ENCODE assay signal across 16 cellular contexts in the genomic region with DNA sequence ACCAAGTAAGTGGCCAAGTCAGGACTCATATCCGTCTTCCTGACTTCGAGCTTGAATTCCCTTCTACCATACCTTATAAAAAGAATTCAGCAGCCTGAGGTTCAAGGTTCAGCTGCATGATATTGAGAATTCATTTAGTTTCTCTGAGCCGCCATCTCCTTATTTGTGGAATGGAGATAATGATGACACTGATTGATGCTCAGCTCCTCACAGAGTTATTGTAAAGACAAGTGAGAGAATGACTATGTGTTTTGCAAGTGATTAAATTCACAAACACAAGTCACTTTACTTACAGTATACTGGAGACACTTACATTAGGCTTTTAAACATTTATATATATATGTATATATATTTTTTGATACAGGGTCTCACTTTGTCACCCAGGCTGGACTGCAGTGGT. TPM values are rescaled to one million over a fixed set of nuclear protein-coding genes. Genes with fewer than 3 reads are reported as not detected.
DNase-seq lines count a peak whose midpoint lies in the region; ATAC-seq and TF ChIP-seq lines count a peak whose summit lies in the region.
"Had no signal": no experiment of that assay in that cellular context is flagged by ENCODE, and none has a peak within 500 bp of the region (broad histone marks: within the 10 kb centered on the region; RNA-seq: fewer than 3 reads in every experiment).

No MANE protein-coding gene starts in this region.

- H3F3A ChIP-seq in smooth muscle cell (ENCODE audit: low read depth) = no peaks in the 10 kb centered on the region

- H3K27ac ChIP-seq in BLaER1 treated with 17β-estradiol and CSF1 and Interleukin-3, amounts not matched to agents 10 nM and 100 nM = peak overlapping the region in 10 of 11 experiments; percentile 73 to 93 (median 82); a peak in 21 of 22 replicates
- H3K27ac ChIP-seq in Karpas-422 (ENCODE audit: low read length) (peak overlapping the region; percentile 99), spleen (peak overlapping the region in 5 of 8 donors; percentile 58 to 79 (median 75)), smooth muscle cell (ENCODE audit: low read depth) (no peak overlapping the region), prostate gland (no peak overlapping the region), endodermal cell (ENCODE audit: low read depth, low read length) (no peak overlapping the region)

- H3K4me1 Mint-ChIP-seq in activated B cell treated with CpG ODN at 0.5 μM for 24 hours = peaks cover 61% of the 10 kb centered on the region
- no peaks in the 10 kb centered on the region for H3K4me1 Mint-ChIP-seq in endodermal cell
- H3K4me1 Mint-ChIP-seq: GM23338 had no signal

- H4K20me1 ChIP-seq in BLaER1 treated with 17β-estradiol and CSF1 and Interleukin-3, amounts not matched to agents 10 nM and 100 nM = no peaks in the 10 kb centered on the region
- H4K20me1 ChIP-seq in Karpas-422 (ENCODE audit: insufficient read depth, low read depth, low read length) = no peaks in the 10 kb centered on the region
- no peaks in the 10 kb centered on the region for H4K20me1 ChIP-seq in smooth muscle cell (ENCODE audit: low read depth)

- no peak for ATAC-seq in activated B cell treated with CpG ODN at 0.5 μM for 24 hours (ENCODE audit: low read depth)
- no peak for ATAC-seq in GM18498 (IDR thresholded peaks at IDR 0.05; ENCODE audit: unreplicated experiment)
- ATAC-seq: GM23338 had no signal

- no peaks in the 10 kb centered on the region for H3K79me2 ChIP-seq in Karpas-422 (ENCODE audit: low read length)
- H3K79me2 ChIP-seq in smooth muscle cell (ENCODE audit: low read depth) = no peaks in the 10 kb centered on the region

- CTCF ChIA-PET in activated B cell treated with CpG ODN at 0.5 μM for 24 hours (lab: Charles Lee) = no interaction called here

- H2AFZ ChIP-seq in Karpas-422 (ENCODE audit: low read length) = no peak overlapping the region
- H2AFZ ChIP-seq in smooth muscle cell (ENCODE audit: low read depth) = no peak overlapping the region
- H2AFZ ChIP-seq: GM23338 had no signal

- 59 to 77% (median 61%) methylated on average over 3 of the region's 3 CpGs for WGBS in spleen, 5 donors
- 59% methylated on average over 3 of the region's 3 CpGs for WGBS in smooth muscle cell (ENCODE audit: low lambda C conversion rate)
- WGBS in prostate gland = 67% methylated on average over 3 of the region's 3 CpGs
- WGBS in endodermal cell (ENCODE audit: insufficient coverage in 1 of 2, insufficient read length in 1 of 2), 2 experiments = 71 to 78% methylated on average over 2 to 3 of the region's 3 CpGs

- no peak overlapping the region for H3K4me3 Mint-ChIP-seq in activated B cell treated with CpG ODN at 0.5 μM for 24 hours
- H3K4me3 Mint-ChIP-seq in endodermal cell = no peak overlapping the region
- H3K4me3 Mint-ChIP-seq: CD4-positive, alpha-beta T cell; GM23338 had no signal

- peak overlapping the region in 10 of 11 experiments; percentile 46 to 92 (median 80); a peak in 15 of 22 replicates for H3K4me2 ChIP-seq in BLaER1 treated with 17β-estradiol and CSF1 and Interleukin-3, amounts not matched to agents 10 nM and 100 nM
- H3K4me2 ChIP-seq in Karpas-422 (ENCODE audit: low read depth, low read length, poor library complexity, severe bottlenecking) (no peak overlapping the region), smooth muscle cell (no peak overlapping the region)
- H3K4me2 ChIP-seq: GM23338 had no signal

- intact Hi-C loops in activated B cell treated with CpG ODN at 0.5 μM for 24 hours (cut with micrococcal nuclease) (loop anchor here (1.0 to 10.0 kb wide), 4 partner anchors 39 to 841 kb away; a partner anchor contains a TSS), spleen (cut with DNase I; ENCODE audit: low total_unique reads) (no loop called here), prostate gland (cut with DNase I) (no loop called here)

- DNase-seq in Karpas-422 (no peak), activated B cell treated with CpG ODN at 0.5 μM for 24 hours (no peak), spleen (no peak), smooth muscle cell (lab: John Stamatoyannopoulos, UW; ENCODE audit: unreplicated experiment) (no peak), prostate gland (ENCODE audit: low spot score) (no peak), endodermal cell (no peak)
- DNase-seq: 8988T; C1 segment of cervical spinal cord; Caco-2; CD4-positive, alpha-beta T cell; GDM1; HCEC 1CT; IMR-90 had no signal

- H3K36me3 Mint-ChIP-seq in activated B cell treated with CpG ODN at 0.5 μM for 24 hours (ENCODE audit: low read depth) (no peaks in the 10 kb centered on the region), endodermal cell (ENCODE audit: low read depth) (no peaks in the 10 kb centered on the region)

- H3K9ac ChIP-seq in BLaER1 treated with 17β-estradiol and CSF1 and Interleukin-3, amounts not matched to agents 10 nM and 100 nM = peak overlapping the region in 2 of 11 experiments; percentile 77 to 78; a peak in 3 of 22 replicates
- no peak overlapping the region for H3K9ac ChIP-seq in Karpas-422 (ENCODE audit: low read length)
- H3K9ac ChIP-seq in smooth muscle cell (ENCODE audit: low read depth) = no peak overlapping the region
- no peak overlapping the region for H3K9ac ChIP-seq in endodermal cell (ENCODE audit: extremely low read depth, low read length, poor library complexity, severe bottlenecking)

- TF ChIP-seq POLR2A in spleen (IDR thresholded peaks at IDR 0.05) = no peak
- no peak for TF ChIP-seq POLR2A in prostate gland (IDR thresholded peaks at IDR 0.05)

- H3K27ac Mint-ChIP-seq in activated B cell treated with CpG ODN at 0.5 μM for 24 hours (peak overlapping the region; percentile 80), endodermal cell (no peak overlapping the region)
- H3K27ac Mint-ChIP-seq: CD4-positive, alpha-beta T cell; GM23338 had no signal

- POLR2A ChIA-PET in activated B cell treated with CpG ODN at 0.5 μM for 24 hours (lab: Charles Lee) = interaction anchor here (0.7 to 5.4 kb wide), 3 partner anchors 38 to 957 kb away, joined by 3 to 90 read pairs (median 3); a partner anchor contains a TSS

- H3K4me1 ChIP-seq in BLaER1 treated with 17β-estradiol and CSF1 and Interleukin-3, amounts not matched to agents 10 nM and 100 nM = peaks cover 19 to 67% (median 40%) of the 10 kb centered on the region in 10 experiments
- H3K4me1 ChIP-seq in Karpas-422 (ENCODE audit: low read length) = peaks cover 52% of the 10 kb centered on the region
- peaks cover 0 to 32% (median 11%) of the 10 kb centered on the region in 6 donors for H3K4me1 ChIP-seq in spleen
- no peaks in the 10 kb centered on the region for H3K4me1 ChIP-seq in smooth muscle cell (ENCODE audit: low read depth)
- H3K4me1 ChIP-seq in prostate gland (replicated peaks) = no peaks in the 10 kb centered on the region
- H3K4me1 ChIP-seq in endodermal cell (ENCODE audit: control insufficient read depth, insufficient read depth, low read length) = no peaks in the 10 kb centered on the region
- H3K4me1 ChIP-seq: Caco-2 had no signal

- no peak overlapping the region for H3K4me3 ChIP-seq in BLaER1 treated with 17β-estradiol and CSF1 and Interleukin-3, amounts not matched to agents 10 nM and 100 nM
- H3K4me3 ChIP-seq in Karpas-422 (ENCODE audit: low read length) (no peak overlapping the region), spleen (no peak overlapping the region), smooth muscle cell (no peak overlapping the region), prostate gland (no peak overlapping the region), endodermal cell (ENCODE audit: low read length) (no peak overlapping the region)
- H3K4me3 ChIP-seq: GM23338 had no signal

- no peaks in the 10 kb centered on the region for H3K27me3 ChIP-seq in BLaER1 treated with 17β-estradiol and CSF1 and Interleukin-3, amounts not matched to agents 10 nM and 100 nM
- no peaks in the 10 kb centered on the region for H3K27me3 ChIP-seq in Karpas-422 (ENCODE audit: low read length)
- H3K27me3 ChIP-seq in spleen (replicated peaks in 1 of 7) = no peaks in the 10 kb centered on the region
- H3K27me3 ChIP-seq in smooth muscle cell (ENCODE audit: low read depth) = no peaks in the 10 kb centered on the region
- no peaks in the 10 kb centered on the region for H3K27me3 ChIP-seq in prostate gland (replicated peaks; ENCODE audit: insufficient read depth)
- H3K27me3 ChIP-seq in endodermal cell (ENCODE audit: control insufficient read depth, insufficient read depth, low read length, poor library complexity, severe bottlenecking) = peaks cover 21% of the 10 kb centered on the region

- no peaks in the 10 kb centered on the region for H3K27me3 Mint-ChIP-seq in activated B cell treated with CpG ODN at 0.5 μM for 24 hours
- peaks cover 11% of the 10 kb centered on the region for H3K27me3 Mint-ChIP-seq in endodermal cell (ENCODE audit: insufficient read depth)
- H3K27me3 Mint-ChIP-seq: CD4-positive, alpha-beta T cell had no signal

- H3K9me3 Mint-ChIP-seq in activated B cell treated with CpG ODN at 0.5 μM for 24 hours (peaks cover 1% of the 10 kb centered on the region), endodermal cell (peaks cover 2% of the 10 kb centered on the region)
- H3K9me3 Mint-ChIP-seq: CD4-positive, alpha-beta T cell had no signal

- H3K36me3 ChIP-seq in BLaER1 treated with 17β-estradiol and CSF1 and Interleukin-3, amounts not matched to agents 10 nM and 100 nM = no peaks in the 10 kb centered on the region
- H3K36me3 ChIP-seq in Karpas-422 (ENCODE audit: insufficient read depth, low read length) = no peaks in the 10 kb centered on the region
- H3K36me3 ChIP-seq in spleen = no peaks in the 10 kb centered on the region
- no peaks in the 10 kb centered on the region for H3K36me3 ChIP-seq in smooth muscle cell (ENCODE audit: low read depth)
- H3K36me3 ChIP-seq in prostate gland = no peaks in the 10 kb centered on the region
- no peaks in the 10 kb centered on the region for H3K36me3 ChIP-seq in endodermal cell (ENCODE audit: control insufficient read depth, insufficient read depth, low read length)

- TF ChIP-seq CTCF in activated B cell treated with CpG ODN at 0.5 μM for 24 hours (IDR thresholded peaks at IDR 0.05) = no peak
- TF ChIP-seq CTCF in spleen (IDR thresholded peaks at IDR 0.05 in 8 of 11, conservative IDR thresholded peaks at IDR 0.05 in 3 of 11) = no peak
- TF ChIP-seq CTCF in smooth muscle cell (IDR thresholded peaks at IDR 0.05; ENCODE audit: borderline replicate concordance, insufficient read depth, poor library complexity, severe bottlenecking) = no peak
- no peak for TF ChIP-seq CTCF in prostate gland (IDR thresholded peaks at IDR 0.05)
- no peak for TF ChIP-seq CTCF in endodermal cell (conservative IDR thresholded peaks at IDR 0.05)

- no peaks in the 10 kb centered on the region for H3K9me2 ChIP-seq in Karpas-422 (replicated peaks; ENCODE audit: insufficient read depth, low read length)

- peaks cover 1 to 15% (median 7%) of the 10 kb centered on the region in 11 experiments; a peak in 17 of 22 replicates for H3K9me3 ChIP-seq in BLaER1 treated with 17β-estradiol and CSF1 and Interleukin-3, amounts not matched to agents 10 nM and 100 nM (replicated peaks in 1 of 11)
- no peaks in the 10 kb centered on the region for H3K9me3 ChIP-seq in Karpas-422 (ENCODE audit: low read length)
- peaks cover 0 to 6% (median 0%) of the 10 kb centered on the region in 8 donors for H3K9me3 ChIP-seq in spleen
- no peaks in the 10 kb centered on the region for H3K9me3 ChIP-seq in smooth muscle cell (replicated peaks; ENCODE audit: low read depth)
- no peaks in the 10 kb centered on the region for H3K9me3 ChIP-seq in prostate gland
- H3K9me3 ChIP-seq in endodermal cell (ENCODE audit: control insufficient read depth, low read length) = no peaks in the 10 kb centered on the region
- H3K9me3 ChIP-seq: Caco-2 had no signal

RNA-seq across cellular contexts. Expression of a gene that starts 39.8 kb away (rescaled TPM):
- total RNA-seq in Karpas-422 (2014; rRNA removed; shearing (Covaris generic); ENCODE audit: low replicate concordance) = 27.2 and 52.8 TPM in 2 replicates
- total RNA-seq in activated B cell treated with CpG ODN at 0.5 μM for 24 hours = 71.6 and 80.5 TPM in 2 replicates
- total RNA-seq in spleen = 10 to 100 TPM; 28.2 to 48.4 (median 38.9) TPM
- polyA plus RNA-seq in spleen = 10 to 100 TPM; 10.1 to 14.5 (median 10.2) TPM
- 8.7 and 10.3 TPM in 2 replicates for total RNA-seq in smooth muscle cell
- polyA plus RNA-seq in smooth muscle cell = 21.8 and 22.7 TPM in 2 replicates
- total RNA-seq in prostate gland = 10 to 100 TPM; 12.6 to 29.5 TPM
- total RNA-seq in endodermal cell = 10 to 100 TPM; 61.3 to 67.8 TPM
- 50.3 TPM for polyA plus RNA-seq in endodermal cell (2013, experiment 1 of 2)
- polyA plus RNA-seq in endodermal cell (2013, experiment 2 of 2) = 43.0 TPM

Comparison
In these comparisons a context has a peak if more than half of its experiments do, and no peak if none do; other contexts are left out.
1. H3K27ac ChIP-seq: peak in BLaER1 treated with 17β-estradiol and CSF1 and Interleukin-3, amounts not matched to agents 10 nM and 100 nM (10 of 11), Karpas-422 (single experiment) and spleen (5 of 8); none in smooth muscle cell (single experiment), prostate gland (0 of 2) and endodermal cell (single experiment).
2. H3K4me2 ChIP-seq: peak in BLaER1 treated with 17β-estradiol and CSF1 and Interleukin-3, amounts not matched to agents 10 nM and 100 nM (10 of 11); none in Karpas-422 (single experiment) and smooth muscle cell (single experiment).